In the genomic region with DNA sequence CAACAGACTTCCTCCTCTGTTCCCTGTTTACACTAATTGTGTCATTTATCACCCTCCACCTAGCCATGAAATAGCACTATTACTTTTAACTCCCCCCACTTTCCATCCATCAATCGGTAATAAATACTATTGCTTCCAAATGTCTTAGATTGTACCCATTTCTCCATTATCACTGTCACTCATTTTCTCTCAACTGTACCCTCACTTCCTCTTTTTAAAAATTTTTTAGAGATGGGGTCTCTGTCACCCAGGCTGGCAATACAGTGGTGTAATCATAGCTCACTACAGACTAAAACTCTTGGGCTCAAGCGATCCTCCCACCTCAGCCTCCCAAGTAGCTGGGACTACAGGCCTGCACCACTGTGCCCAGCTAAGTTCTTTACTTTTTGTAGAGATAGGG, we compare ENCODE assay signal across 26 cellular contexts.
"Had no signal": no experiment of that assay in that cellular context is flagged by ENCODE, and none has a peak within 500 bp of the region (broad histone marks: within the 10 kb centered on the region; RNA-seq: fewer than 3 reads in every experiment).

No MANE protein-coding gene starts in this region.

- H3K36me3 Mint-ChIP-seq: IgD-negative memory B cell, T-cell had no signal

- H3K27ac Mint-ChIP-seq: T-cell; T-helper 1 cell treated with Interleukin-12 subunit alpha and Interleukin-12 subunit beta and Interleukin-4 antibody, amounts not matched to agents 30 μg/mL and 1 μg/mL, for 36 hours had no signal

- ATAC-seq: Right ventricle myocardium inferior, SK-N-SH treated with all-trans-retinoic acid at 6 μM for 48 hours, T-cell had no signal

- H3K4me3 Mint-ChIP-seq: IgD-negative memory B cell; T-cell; T-helper 1 cell treated with Interleukin-12 subunit alpha and Interleukin-12 subunit beta and Interleukin-4 antibody, amounts not matched to agents 30 μg/mL and 1 μg/mL, for 36 hours had no signal

- H3K4me1 Mint-ChIP-seq: IgD-negative memory B cell, T-cell had no signal

- DNase-seq: KBM-7; NCI-H1092; NCI-H1105 treated with DMSO at 0.1 percent for 48 hours; NCI-H1436; NCI-H187; NCI-H2029; NCI-H2081 treated with DMSO at 0.1 percent for 48 hours; NCI-H2171; NCI-H226; NCI-H446; NCI-H510A; NCI-H524 treated with DMSO at 0.1 percent for 48 hours; NCI-H69; NCI-H774; NK-92 treated with Interleukin-12 subunit alpha and Interleukin-12 subunit beta, amount 100 ng/mL, for 24 hours; OCI-M1; PC-9; Peyer's patch; SHP77 treated with DMSO at 0.1 percent for 48 hours; SJCRH30; SW 1271; T-cell had no signal

- H3K9me3 Mint-ChIP-seq: IgD-negative memory B cell; T-cell; T-helper 1 cell treated with Interleukin-12 subunit alpha and Interleukin-12 subunit beta and Interleukin-4 antibody, amounts not matched to agents 30 μg/mL and 1 μg/mL, for 36 hours had no signal
